7 cellular contexts compared by ENCODE assay signal in the genomic region with DNA sequence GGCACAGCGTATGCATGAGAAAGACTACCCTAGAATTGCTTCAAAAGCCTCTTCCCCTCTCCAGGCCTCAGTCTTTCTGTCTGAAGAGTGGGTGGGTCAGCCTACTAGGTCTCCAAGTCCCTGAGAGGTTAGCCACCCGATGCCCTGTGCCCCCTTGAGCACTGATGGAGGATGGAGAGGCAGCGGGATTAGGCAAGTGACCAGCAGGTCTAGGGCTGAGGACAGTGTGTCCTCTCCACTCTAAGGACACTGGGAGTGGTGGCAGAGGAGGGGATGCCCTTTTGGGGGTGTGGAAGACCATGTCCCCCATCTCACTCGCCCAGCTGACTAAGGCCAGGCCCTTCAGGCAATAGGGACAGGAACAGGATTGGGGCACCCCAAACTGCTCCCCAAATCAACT.
"Had no signal": no experiment of that assay in that cellular context is flagged by ENCODE, and none has a peak within 500 bp of the region (broad histone marks: within the 10 kb centered on the region; RNA-seq: fewer than 3 reads in every experiment).

No MANE protein-coding gene starts in this region.

- H3K4me1 ChIP-seq: HAP-1 had no signal

- H3K4me3 Mint-ChIP-seq: GM23338, HFFc6 had no signal

- H3K4me3 ChIP-seq: GM23338, HAP-1, K562 had no signal

- FAIRE-seq: K562 had no signal

- H3K36me3 ChIP-seq: HAP-1 had no signal

- H3K4me2 ChIP-seq: GM23338 had no signal

- H2AFZ ChIP-seq: GM23338 had no signal

- DNase-seq: H7, HFFc6, IMR-90 had no signal

- H3K27ac Mint-ChIP-seq: GM23338, HFFc6 had no signal

- H3K27ac ChIP-seq: HL-60 had no signal
